Comparison of ENCODE assay signal across 8 cellular contexts in the genomic region with DNA sequence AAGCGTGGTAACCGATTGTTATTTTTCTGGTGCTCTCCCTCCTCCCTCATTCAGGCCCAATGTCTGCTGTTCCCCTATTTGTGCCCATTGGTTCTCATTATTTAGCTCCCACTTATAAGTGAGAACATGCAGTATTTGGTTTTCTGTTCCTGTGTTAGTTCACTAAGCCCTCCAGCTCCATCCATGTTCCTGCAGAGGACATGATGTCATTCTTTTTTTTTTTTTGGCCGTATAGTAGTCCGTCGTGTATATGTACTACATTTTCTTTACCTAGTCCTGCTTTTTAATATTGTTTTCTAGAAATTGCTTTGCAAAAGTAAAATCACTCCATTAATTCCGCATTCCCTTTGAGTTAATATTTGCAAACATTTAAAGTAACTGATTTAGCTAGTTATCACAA.
"Had no signal": no experiment of that assay in that cellular context is flagged by ENCODE, and none has a peak within 500 bp of the region (broad histone marks: within the 10 kb centered on the region; RNA-seq: fewer than 3 reads in every experiment).

No MANE protein-coding gene starts in this region.

- H3K4me3 ChIP-seq: K562 had no signal

- H3K9me3 Mint-ChIP-seq: IgD-negative memory B cell had no signal

- H3K27ac ChIP-seq: HL-60, KMS-11 had no signal

- H3K9ac ChIP-seq: KMS-11 had no signal

- H3K4me3 Mint-ChIP-seq: IgD-negative memory B cell had no signal

- FAIRE-seq: HTR-8/SVneo, K562 had no signal

- DNase-seq: IMR-90, KBM-7, KG1 had no signal

- H3K36me3 Mint-ChIP-seq: IgD-negative memory B cell had no signal

- ATAC-seq: K562 had no signal

- H3K4me2 ChIP-seq: KMS-11 had no signal

- H3K27ac Mint-ChIP-seq: IgD-negative memory B cell had no signal

- H3K27me3 Mint-ChIP-seq: IgD-negative memory B cell had no signal
